24 cellular contexts compared by ENCODE assay signal in genomic region chr11:66261578-66261977, GRCh38. TPM values are rescaled to one million over a fixed set of nuclear protein-coding genes. Genes with fewer than 3 reads are reported as not detected.
DNase-seq lines count a peak whose midpoint lies in the region; ATAC-seq and TF ChIP-seq lines count a peak whose summit lies in the region.
"Had no signal": no experiment of that assay in that cellular context is flagged by ENCODE, and none has a peak within 500 bp of the region (broad histone marks: within the 10 kb centered on the region; RNA-seq: fewer than 3 reads in every experiment).

No MANE protein-coding gene starts in this region.

- no peak overlapping the region for H3K4me2 ChIP-seq in neuronal stem cell (ENCODE audit: insufficient read depth, low read length, poor library complexity, severe bottlenecking)
- H3K4me2 ChIP-seq: A549; BLaER1 treated with 17β-estradiol and CSF1 and Interleukin-3, amounts not matched to agents 10 nM and 100 nM; GM23338 had no signal

- peak overlapping the region; percentile 17 for H3K9ac ChIP-seq in neuronal stem cell (ENCODE audit: low read depth, low read length, poor library complexity)

- ATAC-seq in activated T-cell treated with anti-CD3 and anti-CD28 coated beads, Interleukin-2, amount 50 U/mL, for 72 hours (replicated peaks in 1 of 2) = no peak
- ATAC-seq in activated T-cell treated with anti-CD3 and anti-CD28 coated beads, Interleukin-2, amount 50 U/mL, for 4 hours = no peak
- no peak for ATAC-seq in T-helper 17 cell
- ATAC-seq: A549, GM12878, GM23338, HCT116 had no signal

- no peak overlapping the region for H3K18ac ChIP-seq in neuronal stem cell (ENCODE audit: low read length)

- peaks cover 22% of the 10 kb centered on the region for H3K4me1 Mint-ChIP-seq in activated T-cell treated with anti-CD3 and anti-CD28 coated beads, Interleukin-2, amount 50 U/mL, for 72 hours (ENCODE audit: low read depth)
- peaks cover 19% of the 10 kb centered on the region for H3K4me1 Mint-ChIP-seq in activated T-cell treated with anti-CD3 and anti-CD28 coated beads, Interleukin-2, amount 50 U/mL, for 4 hours (ENCODE audit: low read depth)
- H3K4me1 Mint-ChIP-seq in IgD-negative memory B cell (peaks cover 10 to 17% (median 12%) of the 10 kb centered on the region in 3 donors), T-helper 17 cell (peaks cover 21% of the 10 kb centered on the region)

- H2BK12ac ChIP-seq in neuronal stem cell (ENCODE audit: low read length) = no peak overlapping the region

- H3K9me3 Mint-ChIP-seq in activated T-cell treated with anti-CD3 and anti-CD28 coated beads, Interleukin-2, amount 50 U/mL, for 72 hours = no peaks in the 10 kb centered on the region
- H3K9me3 Mint-ChIP-seq in activated T-cell treated with anti-CD3 and anti-CD28 coated beads, Interleukin-2, amount 50 U/mL, for 4 hours = no peaks in the 10 kb centered on the region
- H3K9me3 Mint-ChIP-seq in IgD-negative memory B cell = no peaks in the 10 kb centered on the region
- H3K9me3 Mint-ChIP-seq: CD4-positive, alpha-beta T cell; CD8-positive, alpha-beta memory T cell; GM23338 had no signal

- peak overlapping the region; percentile 16 for H3K23ac ChIP-seq in neuronal stem cell (ENCODE audit: low read depth, low read length, poor library complexity)

- no peak overlapping the region for H3K4me3 Mint-ChIP-seq in activated T-cell treated with anti-CD3 and anti-CD28 coated beads, Interleukin-2, amount 50 U/mL, for 72 hours
- no peak overlapping the region for H3K4me3 Mint-ChIP-seq in activated T-cell treated with anti-CD3 and anti-CD28 coated beads, Interleukin-2, amount 50 U/mL, for 4 hours
- H3K4me3 Mint-ChIP-seq in IgD-negative memory B cell (peak overlapping the region in 1 of 4 donors; percentile 29), T-helper 17 cell (peak overlapping the region; percentile 25)
- H3K4me3 Mint-ChIP-seq: CD4-positive, alpha-beta T cell; GM23338; H9 had no signal

- DNase-seq in activated T-cell treated with anti-CD3 and anti-CD28 coated beads, Interleukin-2, amount 50 U/mL, for 72 hours = no peak
- DNase-seq in activated T-cell treated with anti-CD3 and anti-CD28 coated beads, Interleukin-2, amount 50 U/mL, for 4 hours = no peak
- no peak for DNase-seq in T-helper 17 cell
- no peak for DNase-seq in neuronal stem cell (ENCODE audit: low spot score)
- no peak for DNase-seq in NOMO-1 (lab: John Stamatoyannopoulos, UW; ENCODE audit: unreplicated experiment in 2 of 2)
- DNase-seq in adrenal gland = no peak
- DNase-seq: 8988T; ACHN; AML-193; BE2C; CD4-positive, alpha-beta T cell; CD8-positive, alpha-beta memory T cell; DMS 273 treated with DMSO at 0.1 percent for 48 hours; DMS79; EL; GDM1; H9 had no signal

- TF ChIP-seq CTCF in adrenal gland (IDR thresholded peaks at IDR 0.05) = no peak

- H3K27me3 Mint-ChIP-seq in activated T-cell treated with anti-CD3 and anti-CD28 coated beads, Interleukin-2, amount 50 U/mL, for 72 hours (ENCODE audit: low read depth) = no peaks in the 10 kb centered on the region
- no peaks in the 10 kb centered on the region for H3K27me3 Mint-ChIP-seq in activated T-cell treated with anti-CD3 and anti-CD28 coated beads, Interleukin-2, amount 50 U/mL, for 4 hours (ENCODE audit: low read depth)
- H3K27me3 Mint-ChIP-seq in IgD-negative memory B cell (no peaks in the 10 kb centered on the region), T-helper 17 cell (no peaks in the 10 kb centered on the region)
- H3K27me3 Mint-ChIP-seq: CD4-positive, alpha-beta T cell had no signal

- H4K8ac ChIP-seq in neuronal stem cell (ENCODE audit: low read depth, low read length) = no peak overlapping the region

- H3K36me3 Mint-ChIP-seq in activated T-cell treated with anti-CD3 and anti-CD28 coated beads, Interleukin-2, amount 50 U/mL, for 72 hours (ENCODE audit: insufficient read depth in 2 of 2) = peaks cover 10 to 18% of the 10 kb centered on the region in 2 donors
- H3K36me3 Mint-ChIP-seq in activated T-cell treated with anti-CD3 and anti-CD28 coated beads, Interleukin-2, amount 50 U/mL, for 4 hours (ENCODE audit: insufficient read depth) = peaks cover 22% of the 10 kb centered on the region
- H3K36me3 Mint-ChIP-seq in IgD-negative memory B cell (no peaks in the 10 kb centered on the region), T-helper 17 cell (ENCODE audit: low read depth) (peaks cover 8% of the 10 kb centered on the region)

- H4K91ac ChIP-seq in neuronal stem cell (ENCODE audit: low read depth, low read length, poor library complexity) = no peak overlapping the region

- peaks cover 0 to 2% (median 0%) of the 10 kb centered on the region in 3 experiments for H3K27me3 ChIP-seq in neuronal stem cell (ENCODE audit: control insufficient read depth in 3 of 3, insufficient read depth in 3 of 3, low read depth in 1 of 3, low read length in 3 of 3)
- no peaks in the 10 kb centered on the region for H3K27me3 ChIP-seq in adrenal gland
- H3K27me3 ChIP-seq: BE2C had no signal

- peak overlapping the region; percentile 44 for H3K27ac Mint-ChIP-seq in activated T-cell treated with anti-CD3 and anti-CD28 coated beads, Interleukin-2, amount 50 U/mL, for 72 hours
- H3K27ac Mint-ChIP-seq in IgD-negative memory B cell (peak overlapping the region in 2 of 3 donors; percentile 9 to 80), T-helper 17 cell (no peak overlapping the region)
- H3K27ac Mint-ChIP-seq: CD14-positive monocyte; CD4-positive, alpha-beta T cell; GM23338 had no signal

- H3K4ac ChIP-seq in neuronal stem cell (ENCODE audit: low read length) = no peak overlapping the region

- no CpG with 5 or more reads among the region's 16 CpGs for WGBS in neuronal stem cell (ENCODE audit: extremely low coverage in 2 of 2, insufficient read length in 2 of 2, insufficient replicate concordance in 1 of 2), 2 donors
- 95 to 99% (median 96%) methylated on average over 11 to 16 of the region's 16 CpGs for WGBS in adrenal gland, 4 donors

- H2BK5ac ChIP-seq in neuronal stem cell (ENCODE audit: low read length) = no peak overlapping the region

- peaks cover 16% of the 10 kb centered on the region for H3K79me1 ChIP-seq in neuronal stem cell (ENCODE audit: low read depth, low read length)

- no peak overlapping the region for H3K14ac ChIP-seq in neuronal stem cell (ENCODE audit: low read length)

- no peak for TF ChIP-seq POLR2A in adrenal gland (IDR thresholded peaks at IDR 0.05)

- H2BK15ac ChIP-seq in neuronal stem cell (ENCODE audit: low read length) = no peak overlapping the region

- intact Hi-C loops in adrenal gland (cut with DNase I) = no loop called here

- H3K4me1 ChIP-seq in neuronal stem cell (ENCODE audit: control insufficient read depth in 2 of 2, insufficient read depth in 1 of 2, low read depth in 1 of 2, low read length in 2 of 2) = peaks cover 7 to 10% of the 10 kb centered on the region in 2 donors
- H3K4me1 ChIP-seq in adrenal gland (replicated peaks in 1 of 2) = peaks cover 4 to 15% of the 10 kb centered on the region in 2 donors
- H3K4me1 ChIP-seq: BE2C had no signal

- H2AFZ ChIP-seq in neuronal stem cell (ENCODE audit: low read length) = no peak overlapping the region
- H2AFZ ChIP-seq: GM23338 had no signal

- H2AK5ac ChIP-seq in neuronal stem cell (ENCODE audit: low read depth, low read length) = no peak overlapping the region

- H3K9me3 ChIP-seq in T-helper 17 cell (ENCODE audit: control insufficient read depth, low read length, poor library complexity, severe bottlenecking) (no peaks in the 10 kb centered on the region), neuronal stem cell (replicated peaks in 1 of 2; ENCODE audit: control insufficient read depth in 2 of 2, insufficient read depth in 1 of 2, low read depth in 1 of 2, low read length in 2 of 2) (peaks cover 0 to 2% of the 10 kb centered on the region in 2 donors), adrenal gland (replicated peaks in 1 of 3) (no peaks in the 10 kb centered on the region)
- H3K9me3 ChIP-seq: A549; BE2C; BLaER1 treated with 17β-estradiol and CSF1 and Interleukin-3, amounts not matched to agents 10 nM and 100 nM had no signal

- H2BK120ac ChIP-seq in neuronal stem cell (ENCODE audit: low read depth, low read length) = no peak overlapping the region

- H3K36me3 ChIP-seq in neuronal stem cell (replicated peaks in 1 of 2; ENCODE audit: control insufficient read depth in 2 of 2, insufficient read depth in 2 of 2, low read length in 2 of 2) (peaks cover 66 to 74% of the 10 kb centered on the region in 2 donors), adrenal gland (replicated peaks in 1 of 2) (peaks cover 0 to 19% of the 10 kb centered on the region in 2 donors)

- H3K27ac ChIP-seq in neuronal stem cell (replicated peaks; ENCODE audit: low read length) = no peak overlapping the region
- H3K27ac ChIP-seq in adrenal gland = no peak overlapping the region
- H3K27ac ChIP-seq: A549; BLaER1 treated with 17β-estradiol and CSF1 and Interleukin-3, amounts not matched to agents 10 nM and 100 nM had no signal

- H3K4me3 ChIP-seq in neuronal stem cell (ENCODE audit: low read length in 2 of 2) (no peak overlapping the region), adrenal gland (no peak overlapping the region)
- H3K4me3 ChIP-seq: A549; BLaER1 treated with 17β-estradiol and CSF1 and Interleukin-3, amounts not matched to agents 10 nM and 100 nM; GM12878; GM23338 had no signal

RNA-seq across cellular contexts. Expression of gene KLC2, which starts 4.1 kb away (rescaled TPM):
- 10 to 100 TPM; 51.9 to 54.8 TPM for total RNA-seq in activated T-cell treated with anti-CD3 and anti-CD28 coated beads, Interleukin-2, amount 50 U/mL, for 72 hours
- 10 to 100 TPM; 86.3 to 92.2 (median 89.2) TPM for total RNA-seq in activated T-cell treated with anti-CD3 and anti-CD28 coated beads, Interleukin-2, amount 50 U/mL, for 4 hours
- 13.6 TPM for polyA plus RNA-seq in IgD-negative memory B cell
- total RNA-seq in T-helper 17 cell = 10 to 100 TPM; 55.1 to 58.3 TPM
- polyA plus RNA-seq in neuronal stem cell (2013, experiment 1 of 2) = 47.2 TPM
- polyA plus RNA-seq in neuronal stem cell (2013, experiment 2 of 2) = 45.3 TPM
- 10 to 100 TPM; 17.3 to 50.0 (median 25.1) TPM for total RNA-seq in adrenal gland
- polyA plus RNA-seq in adrenal gland = 10 to 100 TPM; 14.6 to 68.1 (median 21.4) TPM

RNA-seq across cellular contexts. Expression of gene RAB1B, which starts 6.9 kb away (rescaled TPM):
- total RNA-seq in activated T-cell treated with anti-CD3 and anti-CD28 coated beads, Interleukin-2, amount 50 U/mL, for 72 hours = 100 to 1,000 TPM; 127 to 139 TPM
- total RNA-seq in activated T-cell treated with anti-CD3 and anti-CD28 coated beads, Interleukin-2, amount 50 U/mL, for 4 hours = 100 to 1,000 TPM; 118 to 125 (median 120) TPM
- 14.8 TPM for polyA plus RNA-seq in IgD-negative memory B cell
- total RNA-seq in T-helper 17 cell = 10 to 100 TPM; 72.8 to 89.1 TPM
- polyA plus RNA-seq in neuronal stem cell (2013, experiment 1 of 2) = 109 TPM
- polyA plus RNA-seq in neuronal stem cell (2013, experiment 2 of 2) = 106 TPM
- 100 to 1,000 TPM; 128 to 190 (median 164) TPM for total RNA-seq in adrenal gland
- polyA plus RNA-seq in adrenal gland = 100 to 1,000 TPM; 109 to 168 (median 135) TPM

RNA-seq across cellular contexts. Expression of gene CNIH2, which starts 16.4 kb away (rescaled TPM):
- 1 to 10 TPM; 1.2 to 3.5 TPM for total RNA-seq in activated T-cell treated with anti-CD3 and anti-CD28 coated beads, Interleukin-2, amount 50 U/mL, for 72 hours
- total RNA-seq in activated T-cell treated with anti-CD3 and anti-CD28 coated beads, Interleukin-2, amount 50 U/mL, for 4 hours = 1 to 10 TPM; 1.4 to 1.8 (median 1.7) TPM
- polyA plus RNA-seq in IgD-negative memory B cell (not detected), adrenal gland (10 to 100 TPM in 1 of 3 donors, 1 to 10 TPM in 2; 3.3 to 13.4 (median 9.7) TPM)
- total RNA-seq in T-helper 17 cell (10 to 100 TPM in 1 of 2 donors, 1 to 10 TPM in 1; 9.0 to 14.4 TPM), adrenal gland (10 to 100 TPM in 1 of 8 donors, 1 to 10 TPM in 3, under 1 TPM in 2, not detected in 2; 0.55 to 10.9 (median 1.8) TPM)
- 24.3 TPM for polyA plus RNA-seq in neuronal stem cell (2013, experiment 1 of 2)
- polyA plus RNA-seq in neuronal stem cell (2013, experiment 2 of 2) = 24.3 TPM
- polyA plus RNA-seq: CD14-positive monocyte; CD8-positive, alpha-beta memory T cell had no signal

RNA-seq across cellular contexts. Expression of gene YIF1A, which starts 27.4 kb away (rescaled TPM):
- 10 to 100 TPM; 42.9 to 50.8 TPM for total RNA-seq in activated T-cell treated with anti-CD3 and anti-CD28 coated beads, Interleukin-2, amount 50 U/mL, for 72 hours
- total RNA-seq in activated T-cell treated with anti-CD3 and anti-CD28 coated beads, Interleukin-2, amount 50 U/mL, for 4 hours = 100 to 1,000 TPM; 154 to 170 (median 159) TPM
- polyA plus RNA-seq in IgD-negative memory B cell (72.5 TPM), adrenal gland (100 to 1,000 TPM in 2 of 3 donors, 10 to 100 TPM in 1; 97.9 to 129 (median 104) TPM)
- total RNA-seq in T-helper 17 cell (10 to 100 TPM; 32.6 to 35.1 TPM), adrenal gland (100 to 1,000 TPM in 4 of 8 donors, 10 to 100 TPM in 4; 69.7 to 154 (median 97.1) TPM)
- 75.4 TPM for polyA plus RNA-seq in neuronal stem cell (2013, experiment 1 of 2)
- polyA plus RNA-seq in neuronal stem cell (2013, experiment 2 of 2) = 75.5 TPM

RNA-seq across cellular contexts. Expression of gene TMEM151A, which starts 30.1 kb away (rescaled TPM):
- under 1 TPM in 1 of 2 donors, not detected in 1; 0.10 TPM for total RNA-seq in activated T-cell treated with anti-CD3 and anti-CD28 coated beads, Interleukin-2, amount 50 U/mL, for 72 hours
- total RNA-seq in activated T-cell treated with anti-CD3 and anti-CD28 coated beads, Interleukin-2, amount 50 U/mL, for 4 hours = under 1 TPM in 1 of 3 donors, not detected in 2; 0.11 TPM
- polyA plus RNA-seq in IgD-negative memory B cell = not detected
- total RNA-seq in T-helper 17 cell = under 1 TPM; 0.16 to 0.32 TPM
- polyA plus RNA-seq in neuronal stem cell (2013, experiment 1 of 2) = 0.15 TPM
- polyA plus RNA-seq in neuronal stem cell (2013, experiment 2 of 2) = 0.17 TPM
- total RNA-seq in adrenal gland = 1 to 10 TPM in 3 of 8 donors, under 1 TPM in 2, not detected in 3; 0.07 to 2.3 (median 1.3) TPM
- polyA plus RNA-seq in adrenal gland = 1 to 10 TPM in 2 of 3 donors, under 1 TPM in 1; 0.42 to 6.8 (median 1.9) TPM
- total RNA-seq: CD8-positive, alpha-beta memory T cell; GM12878 had no signal
- polyA plus RNA-seq: CD14-positive monocyte; CD8-positive, alpha-beta memory T cell; GM12878 had no signal
